In genomic region chr2:214489181-214489580, GRCh38 we compare ENCODE assay signal across 15 cellular contexts.
"Had no signal": no experiment of that assay in that cellular context is flagged by ENCODE, and none has a peak within 500 bp of the region (broad histone marks: within the 10 kb centered on the region; RNA-seq: fewer than 3 reads in every experiment).

No MANE protein-coding gene starts in this region.

- H3K27me3 Mint-ChIP-seq: activated naive CD8-positive, alpha-beta T cell treated with anti-CD3 and anti-CD28 coated beads, Interleukin-2, amount 10 ng/mL, durations not matched to agents 7 days and 5 days; natural killer cell treated with Interleukin-12 subunit alpha and Interleukin-12 subunit beta and Interleukin-15 and Interleukin-18, amount 100 ng/mL, for 72 hours had no signal

- H3K27ac ChIP-seq: right lobe of liver, suprapubic skin, upper lobe of left lung had no signal

- H3K36me3 ChIP-seq: right lobe of liver, suprapubic skin, upper lobe of left lung had no signal

- H3K9me3 ChIP-seq: right lobe of liver, suprapubic skin, upper lobe of left lung had no signal

- H3K36me3 Mint-ChIP-seq: activated naive CD8-positive, alpha-beta T cell treated with anti-CD3 and anti-CD28 coated beads, Interleukin-2, amount 10 ng/mL, durations not matched to agents 7 days and 5 days; natural killer cell treated with Interleukin-12 subunit alpha and Interleukin-12 subunit beta and Interleukin-15 and Interleukin-18, amount 100 ng/mL, for 72 hours had no signal

- H3K27ac Mint-ChIP-seq: activated naive CD8-positive, alpha-beta T cell treated with anti-CD3 and anti-CD28 coated beads, Interleukin-2, amount 10 ng/mL, durations not matched to agents 7 days and 5 days; activated T-helper 1 cell treated with anti-CD3 and anti-CD28 coated beads, Interleukin-12 subunit alpha, Interleukin-12 subunit beta, Interleukin-2, Interleukin-4 antibody, amounts not matched to agents 30 ng/mL and 10 ng/mL and 1 ng/mL, durations not matched to agents 14 hours and 24 hours and 36 hours; natural killer cell treated with Interleukin-12 subunit alpha and Interleukin-12 subunit beta and Interleukin-15 and Interleukin-18, amount 100 ng/mL, for 72 hours; stimulated activated naive CD8-positive, alpha-beta T cell treated with anti-CD3 and anti-CD28 coated beads, Interleukin-15, Interleukin-2, amounts not matched to agents 100 ng/mL and 50 ng/mL, for 24 hours; T-helper 2 cell treated with Interferon-gamma antibody and Interleukin-4, amounts not matched to agents 5 μg/mL and 100 μg/mL, for 36 hours had no signal

- H3K4me1 ChIP-seq: right lobe of liver, suprapubic skin, upper lobe of left lung had no signal

- ATAC-seq: activated CD4-positive, CD25-positive, alpha-beta regulatory T cell treated with anti-CD3 and anti-CD28 coated beads, Interleukin-2, amount 50 U/mL, for 24 hours; natural killer cell treated with Interleukin-12 subunit alpha and Interleukin-12 subunit beta and Interleukin-15 and Interleukin-18, amount 100 ng/mL, for 72 hours; right lobe of liver had no signal

- H3K4me3 ChIP-seq: right lobe of liver, suprapubic skin, upper lobe of left lung had no signal

- DNase-seq: activated CD4-positive, alpha-beta T cell treated with anti-CD3 and anti-CD28 coated beads, Interleukin-2, amount 50 U/mL, for 1 hour; activated CD8-positive, alpha-beta memory T cell treated with anti-CD3 and anti-CD28 coated beads for 24 hours; activated naive CD8-positive, alpha-beta T cell treated with anti-CD3 and anti-CD28 coated beads, Interleukin-2, amount 10 ng/mL, durations not matched to agents 7 days and 5 days; dermis blood vessel endothelial cell; erythroblast; kidney glomerular epithelial cell; occipital lobe; right lobe of liver; upper lobe of left lung had no signal

- H3K27me3 ChIP-seq: right lobe of liver, suprapubic skin, upper lobe of left lung had no signal

- H3K4me3 Mint-ChIP-seq: activated naive CD8-positive, alpha-beta T cell treated with anti-CD3 and anti-CD28 coated beads, Interleukin-2, amount 10 ng/mL, durations not matched to agents 7 days and 5 days; activated T-helper 1 cell treated with anti-CD3 and anti-CD28 coated beads, Interleukin-12 subunit alpha, Interleukin-12 subunit beta, Interleukin-2, Interleukin-4 antibody, amounts not matched to agents 30 ng/mL and 10 ng/mL and 1 ng/mL, durations not matched to agents 14 hours and 24 hours and 36 hours; natural killer cell treated with Interleukin-12 subunit alpha and Interleukin-12 subunit beta and Interleukin-15 and Interleukin-18, amount 100 ng/mL, for 72 hours; stimulated activated naive CD8-positive, alpha-beta T cell treated with anti-CD3 and anti-CD28 coated beads, Interleukin-15, Interleukin-2, amounts not matched to agents 100 ng/mL and 50 ng/mL, for 24 hours; T-helper 2 cell treated with Interferon-gamma antibody and Interleukin-4, amounts not matched to agents 5 μg/mL and 100 μg/mL, for 36 hours had no signal

- H3K4me1 Mint-ChIP-seq: activated naive CD8-positive, alpha-beta T cell treated with anti-CD3 and anti-CD28 coated beads, Interleukin-2, amount 10 ng/mL, durations not matched to agents 7 days and 5 days had no signal

- H3K9me3 Mint-ChIP-seq: activated naive CD8-positive, alpha-beta T cell treated with anti-CD3 and anti-CD28 coated beads, Interleukin-2, amount 10 ng/mL, durations not matched to agents 7 days and 5 days had no signal
